9 cellular contexts compared by ENCODE assay signal in genomic region chr2:218570850-218571249, GRCh38. TPM values are rescaled to one million over a fixed set of nuclear protein-coding genes. Genes with fewer than 3 reads are reported as not detected.
DNase-seq lines count a peak whose midpoint lies in the region; TF ChIP-seq lines count a peak whose summit lies in the region.
"Had no signal": no experiment of that assay in that cellular context is flagged by ENCODE, and none has a peak within 500 bp of the region (broad histone marks: within the 10 kb centered on the region; RNA-seq: fewer than 3 reads in every experiment).

No MANE protein-coding gene starts in this region.

- no peak overlapping the region for H2AK5ac ChIP-seq in trophoblast cell (ENCODE audit: low read length)

- H3K23ac ChIP-seq in trophoblast cell (ENCODE audit: low read length) = no peak overlapping the region

- POLR2A ChIA-PET in RWPE1 (lab: Yijun Ruan, JAX; ENCODE audit: low non-redundant PET) = no interaction called here

- H3K4me3 ChIP-seq in GM08714 (ENCODE audit: low read length) = peak overlapping the region; percentile 74
- H3K4me3 ChIP-seq in OCI-LY1 (ENCODE audit: low read depth, low read length, poor library complexity, severe bottlenecking) = peak overlapping the region; percentile 90
- H3K4me3 ChIP-seq in duodenal mucosa (ENCODE audit: low read depth in 1 of 2, low read length in 2 of 2) = peak overlapping the region in 1 of 2 donors; percentile 90
- no peak overlapping the region for H3K4me3 ChIP-seq in trophoblast cell (ENCODE audit: low read depth, low read length)

- H4K20me1 ChIP-seq in OCI-LY1 (ENCODE audit: insufficient read depth, low read length) = no peaks in the 10 kb centered on the region

- H3K79me1 ChIP-seq in trophoblast cell (ENCODE audit: low read length) = peaks cover 11% of the 10 kb centered on the region

- no peaks in the 10 kb centered on the region for H3K9me3 ChIP-seq in OCI-LY1 (ENCODE audit: low read length)
- H3K9me3 ChIP-seq in duodenal mucosa (ENCODE audit: control insufficient read depth in 1 of 2, low read length in 2 of 2) = no peaks in the 10 kb centered on the region
- H3K9me3 ChIP-seq in trophoblast cell (ENCODE audit: insufficient read depth, low read depth, low read length) = no peaks in the 10 kb centered on the region

- H3K9ac ChIP-seq in OCI-LY1 (ENCODE audit: low read length) (peak overlapping the region; percentile 95), duodenal mucosa (ENCODE audit: low read depth in 1 of 2, low read length in 2 of 2) (peak overlapping the region; percentile 4 to 77), trophoblast cell (ENCODE audit: low read length) (no peak overlapping the region)

- H4K91ac ChIP-seq in trophoblast cell (ENCODE audit: low read depth, low read length) = no peak overlapping the region

- DNase-seq in trophoblast cell (peak in 1 of 2 donors; percentile 15), NCI-H1092 (lab: John Stamatoyannopoulos, UW) (no peak), SIG-M5 (lab: John Stamatoyannopoulos, UW) (no peak), RWPE1 (ENCODE audit: low spot score) (no peak)
- DNase-seq: stimulated activated naive CD4-positive, alpha-beta T cell; T-helper 9 cell had no signal

- peaks cover 36% of the 10 kb centered on the region for H3K4me1 ChIP-seq in OCI-LY1 (ENCODE audit: insufficient read depth, low read length, severe bottlenecking)
- H3K4me1 ChIP-seq in duodenal mucosa (ENCODE audit: control insufficient read depth in 1 of 2, insufficient read depth in 2 of 2, low read length in 2 of 2) = peaks cover 28 to 32% of the 10 kb centered on the region in 2 donors
- peaks cover 0 to 3% of the 10 kb centered on the region in 2 experiments for H3K4me1 ChIP-seq in trophoblast cell (ENCODE audit: control insufficient read depth in 1 of 2, insufficient read depth in 2 of 2, low read length in 2 of 2)

- H3K79me2 ChIP-seq in OCI-LY1 (ENCODE audit: insufficient read depth, low read length) = peaks cover 92% of the 10 kb centered on the region
- H3K79me2 ChIP-seq in trophoblast cell (ENCODE audit: control insufficient read depth, insufficient read depth, low read length, poor library complexity) = peaks cover 6% of the 10 kb centered on the region

- CTCF ChIA-PET in RWPE1 (lab: Yijun Ruan, JAX) = interaction anchor here (0.8 kb wide), 1 partner anchor 108 kb away, joined by 3 read pairs; no protein-coding TSS in a partner anchor

- H4K8ac ChIP-seq in trophoblast cell (ENCODE audit: low read depth, low read length) = no peak overlapping the region

- whole genome bisulfite sequencing in trophoblast cell (ENCODE audit: extremely low coverage, insufficient coverage, insufficient read length) = no CpG with 5 or more reads among the region's 6 CpGs

- H2BK12ac ChIP-seq in trophoblast cell (ENCODE audit: low read length) = no peak overlapping the region

- no peak overlapping the region for H3K18ac ChIP-seq in trophoblast cell (ENCODE audit: low read length)

- no peaks in the 10 kb centered on the region for H3F3A ChIP-seq in OCI-LY1 (ENCODE audit: insufficient read depth, low read length)

- H2AFZ ChIP-seq in OCI-LY1 (ENCODE audit: low read length) = no peak overlapping the region
- no peak overlapping the region for H2AFZ ChIP-seq in trophoblast cell (ENCODE audit: insufficient read depth, low read length, poor library complexity)

- TF ChIP-seq CTCF in OCI-LY1 (IDR thresholded peaks at IDR 0.05; ENCODE audit: low read length) = no peak
- TF ChIP-seq CTCF in RWPE1 (conservative IDR thresholded peaks at IDR 0.05; ENCODE audit: low read depth) = no peak

- H3K27me3 ChIP-seq in OCI-LY1 (ENCODE audit: insufficient read depth, low read length) (no peaks in the 10 kb centered on the region), duodenal mucosa (ENCODE audit: control insufficient read depth in 1 of 2, insufficient read depth in 2 of 2, low read length in 2 of 2) (no peaks in the 10 kb centered on the region), trophoblast cell (ENCODE audit: insufficient read depth, low read length) (no peaks in the 10 kb centered on the region)

- H3K36me3 ChIP-seq in OCI-LY1 (ENCODE audit: insufficient read depth, low read length) (peaks cover 37% of the 10 kb centered on the region), duodenal mucosa (ENCODE audit: control insufficient read depth in 1 of 2, insufficient read depth in 2 of 2, low read length in 2 of 2) (peaks cover 4 to 13% of the 10 kb centered on the region in 2 donors), trophoblast cell (ENCODE audit: control insufficient read depth in 1 of 2, insufficient read depth in 2 of 2, low read length in 2 of 2) (peaks cover 7 to 10% of the 10 kb centered on the region in 2 experiments)

- H3K9me2 ChIP-seq in OCI-LY1 (ENCODE audit: low read depth, low read length) = no peaks in the 10 kb centered on the region

- no peak overlapping the region for H2BK5ac ChIP-seq in trophoblast cell (ENCODE audit: low read depth, low read length, poor library complexity)

- H3K4me2 ChIP-seq in OCI-LY1 (ENCODE audit: low read length) (peak overlapping the region; percentile 94), trophoblast cell (ENCODE audit: low read length) (no peak overlapping the region)

- peak overlapping the region; percentile 97 for H3K4ac ChIP-seq in trophoblast cell (ENCODE audit: low read depth, low read length)

- no peak overlapping the region for H3K14ac ChIP-seq in trophoblast cell (ENCODE audit: low read length)

- no peak overlapping the region for H4K12ac ChIP-seq in trophoblast cell (ENCODE audit: low read depth, low read length)

- H2BK120ac ChIP-seq in trophoblast cell (ENCODE audit: insufficient read depth, low read length, poor library complexity) = no peak overlapping the region

- H3K27ac ChIP-seq in OCI-LY1 (ENCODE audit: low read depth, low read length, poor library complexity, severe bottlenecking) (no peak overlapping the region), duodenal mucosa (ENCODE audit: low read depth, low read length) (no peak overlapping the region), trophoblast cell (ENCODE audit: low read depth, low read length) (no peak overlapping the region), RWPE1 (no peak overlapping the region)

RNA-seq across cellular contexts. Expression of gene CNOT9, which starts 2.2 kb away (rescaled TPM):
- polyA plus RNA-seq in trophoblast cell (2013) = 34.2 and 35.7 TPM in 2 replicates

RNA-seq across cellular contexts. Expression of gene USP37, which starts 2.7 kb away (rescaled TPM):
- 6.5 and 6.9 TPM in 2 replicates for polyA plus RNA-seq in trophoblast cell (2013)

RNA-seq across cellular contexts. Expression of gene PLCD4, which starts 36.8 kb away (rescaled TPM):
- polyA plus RNA-seq in trophoblast cell (2013) = 0.01 TPM in 1 of 2 replicates, not detected in the other
